15 cellular contexts compared by ENCODE assay signal in genomic region chr6:170031096-170031471, GRCh38.
DNase-seq lines count a peak whose midpoint lies in the region; ATAC-seq, FAIRE-seq and TF ChIP-seq lines count a peak whose summit lies in the region.
"Had no signal": no experiment of that assay in that cellular context is flagged by ENCODE, and none has a peak within 500 bp of the region (broad histone marks: within the 10 kb centered on the region; RNA-seq: fewer than 3 reads in every experiment).

No MANE protein-coding gene starts in this region.

- H3K4me1 ChIP-seq in BE2C (no peaks in the 10 kb centered on the region), lung (ENCODE audit: control insufficient read depth in 2 of 2, insufficient read depth in 2 of 2, low read length in 2 of 2) (peaks cover 0 to 3% of the 10 kb centered on the region in 2 donors)
- H3K4me1 ChIP-seq: heart right ventricle had no signal

- no peak for TF ChIP-seq CTCF in BE2C (IDR thresholded peaks at IDR 0.05; ENCODE audit: low read depth, low read length)
- TF ChIP-seq CTCF in VCaP (conservative IDR thresholded peaks at IDR 0.05), result no peak
- no peak for TF ChIP-seq CTCF in lung (IDR thresholded peaks at IDR 0.05; ENCODE audit: control extremely low read depth, extremely low read depth)

- H3K27me3 ChIP-seq in BE2C (no peaks in the 10 kb centered on the region), MG63 (no peaks in the 10 kb centered on the region), lung (ENCODE audit: control insufficient read depth, insufficient read depth) (no peaks in the 10 kb centered on the region)
- H3K27me3 ChIP-seq: heart right ventricle had no signal

- H3K4me3 ChIP-seq in BE2C (ENCODE audit: low read depth, low read length), result no peak overlapping the region
- no peak overlapping the region for H3K4me3 ChIP-seq in MG63
- no peak overlapping the region for H3K4me3 ChIP-seq in lung
- H3K4me3 ChIP-seq: heart right ventricle had no signal

- no peak for ATAC-seq in lung (ENCODE audit: insufficient read depth, low FRiP score)
- no peak for ATAC-seq in HG03196 (IDR thresholded peaks at IDR 0.05; ENCODE audit: unreplicated experiment)
- ATAC-seq: activated CD8-positive, alpha-beta T cell treated with anti-CD3 and anti-CD28 coated beads for 36 hours; heart right ventricle had no signal

- FAIRE-seq in GM19239 (lab: Jason Lieb, UNC), result no peak

- 58 to 76% methylated on average over 13 of the region's 13 CpGs for WGBS in lung, 2 donors

- H3K36me3 ChIP-seq in BE2C (no peaks in the 10 kb centered on the region), MG63 (no peaks in the 10 kb centered on the region), lung (ENCODE audit: control insufficient read depth in 2 of 2, insufficient read depth in 2 of 2, low read length in 2 of 2) (no peaks in the 10 kb centered on the region)
- H3K36me3 ChIP-seq: heart right ventricle had no signal

- DNase-seq in BE2C (peak; percentile 4), MG63 (peak; percentile 69), lung (ENCODE audit: low spot score) (peak; percentile 56), inferior parietal cortex (ENCODE audit: extremely low spot score) (no peak), GM19239 (ENCODE audit: insufficient read length, low spot score) (no peak), GM19240 (ENCODE audit: insufficient read length, low spot score) (no peak)
- DNase-seq: activated CD8-positive, alpha-beta T cell treated with anti-CD3 and anti-CD28 coated beads for 36 hours; CD4-positive, CD25-positive, alpha-beta regulatory T cell; effector CD4-positive, alpha-beta T cell; GOT3; heart right ventricle; IMR-90; NCI-H446 treated with DMSO at 0.1 percent for 48 hours had no signal

- peak overlapping the region; percentile 60 for H3K27ac ChIP-seq in VCaP
- H3K27ac ChIP-seq in lung (ENCODE audit: low read depth in 1 of 2, low read length in 1 of 2), result no peak overlapping the region
- H3K27ac ChIP-seq: heart right ventricle had no signal

- H3K9me3 ChIP-seq in BE2C (no peaks in the 10 kb centered on the region), MG63 (no peaks in the 10 kb centered on the region), lung (ENCODE audit: control insufficient read depth in 2 of 2, insufficient read depth in 1 of 2, low read length in 1 of 2) (peaks cover 0 to 15% of the 10 kb centered on the region in 2 donors)

Comparison
In these comparisons a context has a peak if more than half of its experiments do, and no peak if none do; other contexts are left out.
1. DNase-seq: peak in BE2C (single experiment), MG63 (single experiment) and lung (single experiment); none in inferior parietal cortex (single experiment), GM19239 (single experiment) and GM19240 (single experiment).